Comparison of ENCODE assay signal across 25 cellular contexts in the genomic region with DNA sequence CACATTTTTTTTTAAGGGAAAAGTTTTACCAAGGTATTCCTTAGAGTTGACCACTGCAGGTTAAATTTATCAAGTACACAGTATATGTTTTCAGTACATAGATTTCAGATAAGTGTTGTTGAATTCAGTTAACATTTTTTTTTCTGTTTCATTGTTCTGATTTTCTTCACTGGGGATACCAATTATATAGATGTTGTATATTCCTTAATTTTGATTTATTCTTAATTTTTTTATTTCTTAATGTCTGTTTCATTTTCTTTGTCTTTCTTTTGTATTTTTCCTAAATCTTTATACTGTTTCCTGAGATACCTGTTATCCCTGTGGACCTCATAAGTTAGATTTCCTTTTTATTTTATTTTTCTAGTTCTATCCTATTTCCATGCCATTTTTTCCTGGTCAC.
"Had no signal": no experiment of that assay in that cellular context is flagged by ENCODE, and none has a peak within 500 bp of the region (broad histone marks: within the 10 kb centered on the region; RNA-seq: fewer than 3 reads in every experiment).

No MANE protein-coding gene starts in this region.

- FAIRE-seq: endothelial cell of umbilical vein had no signal

- H3K9me3 ChIP-seq: colonic mucosa had no signal

- DNase-seq: colonic mucosa; cortex of kidney; dermis blood vessel endothelial cell; dorsolateral prefrontal cortex; effector CD4-positive, alpha-beta T cell; effector CD8-positive, alpha-beta T cell; effector memory CD4-positive, alpha-beta T cell; effector memory CD8-positive, alpha-beta T cell; endodermal cell; erythroblast; esophagus squamous epithelium; foreskin fibroblast; foreskin keratinocyte; foreskin melanocyte; gastrocnemius medialis; glutamatergic neuron; head of caudate nucleus; heart left ventricle; heart right ventricle had no signal

- ATAC-seq: effector memory CD8-positive, alpha-beta T cell; esophagus mucosa; foreskin keratinocyte; gastrocnemius medialis; gastroesophageal sphincter; heart left ventricle; heart right ventricle had no signal

- H3K36me3 ChIP-seq: colonic mucosa, esophagus muscularis mucosa, esophagus squamous epithelium, gastrocnemius medialis, gastroesophageal sphincter, heart left ventricle, heart right ventricle had no signal

- H3K4me3 ChIP-seq: colonic mucosa, coronary artery, dorsolateral prefrontal cortex, esophagus muscularis mucosa, esophagus squamous epithelium, gastrocnemius medialis, gastroesophageal sphincter, heart left ventricle, heart right ventricle had no signal

- H3K27me3 ChIP-seq: colonic mucosa, dorsolateral prefrontal cortex, esophagus muscularis mucosa, esophagus squamous epithelium, foreskin keratinocyte, gastrocnemius medialis, gastroesophageal sphincter, heart left ventricle, heart right ventricle had no signal

- H3K27ac ChIP-seq: colonic mucosa, coronary artery, dorsolateral prefrontal cortex, epithelial cell of prostate, esophagus muscularis mucosa, esophagus squamous epithelium, foreskin keratinocyte, gastrocnemius medialis, gastroesophageal sphincter, heart left ventricle, heart right ventricle had no signal

- H3K4me1 ChIP-seq: colonic mucosa, esophagus muscularis mucosa, esophagus squamous epithelium, foreskin keratinocyte, gastrocnemius medialis, gastroesophageal sphincter, heart left ventricle, heart right ventricle had no signal
